In genomic region chrX:65706041-65706828, GRCh38 we compare ENCODE assay signal across 8 cellular contexts. TPM values are rescaled to one million over a fixed set of nuclear protein-coding genes. Genes with fewer than 3 reads are reported as not detected.
DNase-seq lines count a peak whose midpoint lies in the region; ATAC-seq lines count a peak whose summit lies in the region.

No MANE protein-coding gene starts in this region.

- ATAC-seq in GM18858 (IDR thresholded peaks at IDR 0.05; ENCODE audit: unreplicated experiment) (peak; percentile 36), HG03342 (IDR thresholded peaks at IDR 0.05; ENCODE audit: unreplicated experiment) (peak; percentile 63), GM21390 (IDR thresholded peaks at IDR 0.05; ENCODE audit: unreplicated experiment) (no peak), HG02840 (IDR thresholded peaks at IDR 0.05; ENCODE audit: low FRiP score, unreplicated experiment) (no peak)

- peak overlapping the region; percentile 51 for H3K4me3 Mint-ChIP-seq in activated CD4-positive, alpha-beta T cell treated with anti-CD3 and anti-CD28 coated beads, Interleukin-2, amount 10 ng/mL, durations not matched to agents 24 days and 14 days

- H3K27me3 ChIP-seq in esophagus (ENCODE audit: control insufficient read depth in 1 of 2, insufficient read depth in 2 of 2, low read length in 2 of 2): no peaks in the 10 kb centered on the region

- peaks cover 49% of the 10 kb centered on the region for H3K4me1 Mint-ChIP-seq in activated CD4-positive, alpha-beta T cell treated with anti-CD3 and anti-CD28 coated beads, Interleukin-2, amount 10 ng/mL, durations not matched to agents 24 days and 14 days

- no peaks in the 10 kb centered on the region for H3K9me3 ChIP-seq in esophagus (ENCODE audit: control insufficient read depth in 2 of 2, insufficient read depth in 1 of 2, low read depth in 1 of 2, low read length in 1 of 2)

- H3K36me3 ChIP-seq in esophagus (ENCODE audit: control insufficient read depth in 2 of 2, insufficient read depth in 2 of 2, low read length in 1 of 2): no peaks in the 10 kb centered on the region

- H3K27ac Mint-ChIP-seq in activated CD4-positive, alpha-beta T cell treated with anti-CD3 and anti-CD28 coated beads, Interleukin-2, amount 10 ng/mL, durations not matched to agents 24 days and 14 days: peak overlapping the region; percentile 92

- intact Hi-C loops in activated CD4-positive, alpha-beta T cell treated with anti-CD3 and anti-CD28 coated beads, Interleukin-2, amount 10 ng/mL, durations not matched to agents 24 days and 14 days (cut with micrococcal nuclease): loop anchor here (1.0 to 5.0 kb wide), 4 partner anchors 8 to 36 kb away; no protein-coding TSS in a partner anchor

- peaks cover 2 to 5% of the 10 kb centered on the region in 2 donors for H3K4me1 ChIP-seq in esophagus (ENCODE audit: control insufficient read depth in 2 of 2, insufficient read depth in 2 of 2, low read length in 1 of 2)

- DNase-seq in activated CD4-positive, alpha-beta T cell treated with anti-CD3 and anti-CD28 coated beads, Interleukin-2, amount 10 ng/mL, durations not matched to agents 24 days and 14 days: peak; percentile 66
- DNase-seq in renal cortical epithelial cell (ENCODE audit: low read depth) (peak; percentile 92), OCI-M2 (lab: John Stamatoyannopoulos, UW; ENCODE audit: unreplicated experiment) (no peak)

- H3K4me3 ChIP-seq in esophagus (ENCODE audit: low read depth in 1 of 2, low read length in 2 of 2): no peak overlapping the region

- WGBS in esophagus, 2 donors: 20 to 40% methylated on average over 5 of the region's 5 CpGs

- peaks cover 3% of the 10 kb centered on the region for H3K9me3 Mint-ChIP-seq in activated CD4-positive, alpha-beta T cell treated with anti-CD3 and anti-CD28 coated beads, Interleukin-2, amount 10 ng/mL, durations not matched to agents 24 days and 14 days

- no peaks in the 10 kb centered on the region for H3K27me3 Mint-ChIP-seq in activated CD4-positive, alpha-beta T cell treated with anti-CD3 and anti-CD28 coated beads, Interleukin-2, amount 10 ng/mL, durations not matched to agents 24 days and 14 days

- peak overlapping the region; percentile 56 to 69 for H3K27ac ChIP-seq in esophagus (ENCODE audit: low read depth in 2 of 2, low read length in 1 of 2)

- peaks cover 33% of the 10 kb centered on the region for H3K36me3 Mint-ChIP-seq in activated CD4-positive, alpha-beta T cell treated with anti-CD3 and anti-CD28 coated beads, Interleukin-2, amount 10 ng/mL, durations not matched to agents 24 days and 14 days (ENCODE audit: low read depth)

RNA-seq across cellular contexts. Expression of gene MSN, which starts 38.8 kb away (rescaled TPM):
- total RNA-seq in activated CD4-positive, alpha-beta T cell treated with anti-CD3 and anti-CD28 coated beads, Interleukin-2, amount 10 ng/mL, durations not matched to agents 24 days and 14 days: 480 and 482 TPM in 2 replicates
- 10 to 100 TPM; 32.9 to 50.4 TPM for polyA plus RNA-seq in esophagus
- 442 and 533 TPM in 2 replicates for total RNA-seq in renal cortical epithelial cell

Comparison
In these comparisons a context has a peak if more than half of its experiments do, and no peak if none do; other contexts are left out.
1. ATAC-seq: peak in GM18858 (single experiment) and HG03342 (single experiment); none in GM21390 (single experiment) and HG02840 (single experiment).